ENCODE assay signal across 8 cellular contexts in genomic region chr9:99822096-99822595, GRCh38. TPM values are rescaled to one million over a fixed set of nuclear protein-coding genes. Genes with fewer than 3 reads are reported as not detected.
DNase-seq lines count a peak whose midpoint lies in the region; ATAC-seq and TF ChIP-seq lines count a peak whose summit lies in the region.

No MANE protein-coding gene starts in this region.

- no peak for TF ChIP-seq RAD21 in neural cell (conservative IDR thresholded peaks at IDR 0.05)

- H4K20me1 ChIP-seq in neural cell (ENCODE audit: insufficient read depth): no peaks in the 10 kb centered on the region

- peak overlapping the region; percentile 92 for H3K4me2 ChIP-seq in neural cell (ENCODE audit: low read length)

- H3K27ac ChIP-seq in neural cell (ENCODE audit: low read length): peak overlapping the region; percentile 97

- no peaks in the 10 kb centered on the region for H3K9me2 ChIP-seq in neural cell (ENCODE audit: insufficient read depth, low read length)

- H3K27me3 ChIP-seq in neural cell (ENCODE audit: insufficient read depth, low read depth, low read length): peaks cover 35% of the 10 kb centered on the region

- ATAC-seq in GM21515 (IDR thresholded peaks at IDR 0.05; ENCODE audit: unreplicated experiment): no peak

- TF ChIP-seq CTCF in epithelial cell of esophagus (IDR thresholded peaks at IDR 0.05; ENCODE audit: insufficient read depth, low read depth, low read length, missing control alignments) (no peak), neural cell (IDR thresholded peaks at IDR 0.05; ENCODE audit: poor library complexity, severe bottlenecking) (no peak)

- TF ChIP-seq EP300 in neural cell (conservative IDR thresholded peaks at IDR 0.05; ENCODE audit: poor library complexity, severe bottlenecking): no peak

- H3K9ac ChIP-seq in neural cell (ENCODE audit: low read length): peak overlapping the region; percentile 98

- H3K79me2 ChIP-seq in neural cell (replicated peaks; ENCODE audit: insufficient read depth, low read length): peaks cover 19% of the 10 kb centered on the region

- DNase-seq in SIG-M5 treated with dmso at 0.1 percent for 504 hours (lab: John Stamatoyannopoulos, UW; ENCODE audit: unreplicated experiment) (peak; percentile 21), SIG-M5 (lab: John Stamatoyannopoulos, UW) (no peak), RKO (ENCODE audit: low spot score) (peak; percentile 52), epithelial cell of esophagus (ENCODE audit: low read depth) (peak; percentile 18), islet precursor cell (no peak)
- DNase-seq in stimulated activated CD4-positive, alpha-beta T cell treated with anti-CD3 and anti-CD28 coated beads, Interleukin-4, amount 100 ng/mL, for 24 hours: no peak

- H3K36me3 ChIP-seq in neural cell (ENCODE audit: insufficient read depth, low read length): peaks cover 5% of the 10 kb centered on the region

- H2AFZ ChIP-seq in neural cell (ENCODE audit: low read depth, low read length): peak overlapping the region; percentile 76

- H3K4me3 ChIP-seq in epithelial cell of esophagus (ENCODE audit: low read length): peak overlapping the region; percentile 69
- H3K4me3 ChIP-seq in neural cell (ENCODE audit: low read length): peak overlapping the region; percentile 98

- no peaks in the 10 kb centered on the region for H3K9me3 ChIP-seq in neural cell (ENCODE audit: low read length)

- H3F3A ChIP-seq in neural cell (ENCODE audit: insufficient read depth, low read length, poor library complexity, severe bottlenecking): peaks cover 9% of the 10 kb centered on the region

TF ChIP-seq in neural cell, 6 proteins besides CTCF, POLR2A, EP300 and RAD21:
- TF ChIP-seq, protein P1, sequence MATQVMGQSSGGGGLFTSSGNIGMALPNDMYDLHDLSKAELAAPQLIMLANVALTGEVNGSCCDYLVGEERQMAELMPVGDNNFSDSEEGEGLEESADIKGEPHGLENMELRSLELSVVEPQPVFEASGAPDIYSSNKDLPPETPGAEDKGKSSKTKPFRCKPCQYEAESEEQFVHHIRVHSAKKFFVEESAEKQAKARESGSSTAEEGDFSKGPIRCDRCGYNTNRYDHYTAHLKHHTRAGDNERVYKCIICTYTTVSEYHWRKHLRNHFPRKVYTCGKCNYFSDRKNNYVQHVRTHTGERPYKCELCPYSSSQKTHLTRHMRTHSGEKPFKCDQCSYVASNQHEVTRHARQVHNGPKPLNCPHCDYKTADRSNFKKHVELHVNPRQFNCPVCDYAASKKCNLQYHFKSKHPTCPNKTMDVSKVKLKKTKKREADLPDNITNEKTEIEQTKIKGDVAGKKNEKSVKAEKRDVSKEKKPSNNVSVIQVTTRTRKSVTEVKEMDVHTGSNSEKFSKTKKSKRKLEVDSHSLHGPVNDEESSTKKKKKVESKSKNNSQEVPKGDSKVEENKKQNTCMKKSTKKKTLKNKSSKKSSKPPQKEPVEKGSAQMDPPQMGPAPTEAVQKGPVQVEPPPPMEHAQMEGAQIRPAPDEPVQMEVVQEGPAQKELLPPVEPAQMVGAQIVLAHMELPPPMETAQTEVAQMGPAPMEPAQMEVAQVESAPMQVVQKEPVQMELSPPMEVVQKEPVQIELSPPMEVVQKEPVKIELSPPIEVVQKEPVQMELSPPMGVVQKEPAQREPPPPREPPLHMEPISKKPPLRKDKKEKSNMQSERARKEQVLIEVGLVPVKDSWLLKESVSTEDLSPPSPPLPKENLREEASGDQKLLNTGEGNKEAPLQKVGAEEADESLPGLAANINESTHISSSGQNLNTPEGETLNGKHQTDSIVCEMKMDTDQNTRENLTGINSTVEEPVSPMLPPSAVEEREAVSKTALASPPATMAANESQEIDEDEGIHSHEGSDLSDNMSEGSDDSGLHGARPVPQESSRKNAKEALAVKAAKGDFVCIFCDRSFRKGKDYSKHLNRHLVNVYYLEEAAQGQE (IDR thresholded peaks at IDR 0.05; ENCODE audit: borderline replicate concordance): peak; percentile 3
- TF ChIP-seq TAF1 (IDR thresholded peaks at IDR 0.05; ENCODE audit: low read depth): no peak

RNA-seq across cellular contexts. Expression of gene NR4A3, which starts 0.5 kb away (rescaled TPM):
- polyA plus RNA-seq in neural cell: 2.7 and 3.3 TPM in 2 replicates
- 6.6 and 7.5 TPM in 2 replicates for polyA minus RNA-seq in neural cell

Comparison
In these comparisons a context has a peak if more than half of its experiments do, and no peak if none do; other contexts are left out.
1. DNase-seq: peak in SIG-M5 treated with dmso at 0.1 percent for 504 hours (single experiment), RKO (single experiment) and epithelial cell of esophagus (single experiment); none in SIG-M5 (single experiment), islet precursor cell (single experiment) and stimulated activated CD4-positive, alpha-beta T cell treated with anti-CD3 and anti-CD28 coated beads, Interleukin-4, amount 100 ng/mL, for 24 hours (single experiment).